In the genomic region with DNA sequence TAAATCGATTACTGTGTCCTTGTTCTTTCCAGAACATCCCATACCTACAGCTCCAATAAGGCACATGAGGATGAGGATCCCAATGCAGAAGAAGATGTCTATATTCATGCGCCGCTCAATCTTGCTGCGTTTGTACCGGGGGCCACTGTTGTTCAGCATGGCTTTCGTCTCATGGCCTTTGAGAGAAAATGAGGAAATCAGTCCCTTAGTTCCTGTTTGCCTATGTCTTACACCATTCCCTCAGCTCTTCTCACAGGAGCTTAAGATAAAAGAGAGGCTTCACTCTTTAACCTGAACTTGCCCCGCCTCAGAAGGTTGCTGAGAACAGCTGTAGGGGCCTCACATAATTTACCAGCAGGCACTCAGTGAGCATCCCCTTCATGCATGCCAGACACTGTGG, we compare ENCODE assay signal across 20 cellular contexts.
"Had no signal": no experiment of that assay in that cellular context is flagged by ENCODE, and none has a peak within 500 bp of the region (broad histone marks: within the 10 kb centered on the region; RNA-seq: fewer than 3 reads in every experiment).

No MANE protein-coding gene starts in this region.

- DNase-seq: activated CD4-positive, alpha-beta T cell treated with anti-CD3 and anti-CD28 coated beads for 4 hours; activated CD4-positive, alpha-beta T cell treated with anti-CD3 and anti-CD28 coated beads, Interleukin-2, amount 50 U/mL, for 48 hours; activated CD4-positive, CD25-positive, alpha-beta regulatory T cell; activated CD8-positive, alpha-beta memory T cell treated with anti-CD3 and anti-CD28 coated beads, Interleukin-2, amount 50 U/mL, for 48 hours; activated naive CD4-positive, alpha-beta T cell treated with anti-CD3 and anti-CD28 coated beads for 36 hours; activated naive CD8-positive, alpha-beta T cell treated with anti-CD3 and anti-CD28 coated beads, Interleukin-2, amount 10 ng/mL, durations not matched to agents 7 days and 5 days; activated T-cell treated with anti-CD3 and anti-CD28 coated beads, Interleukin-2, amount 50 U/mL, for 48 hours; amniotic stem cell; cerebellar nuclear complex; esophagus squamous epithelium; gastrocnemius medialis; left colon; ovary; spleen; stimulated activated CD4-positive, alpha-beta T cell treated with anti-CD3 and anti-CD28 coated beads, Interleukin-4, amount 100 ng/mL, for 1 hour; stimulated activated naive CD4-positive, alpha-beta T cell; testis had no signal

- H3K4me3 ChIP-seq: coronary artery, esophagus squamous epithelium, gastrocnemius medialis, ovary, prostate gland, right atrium auricular region, spleen, testis had no signal

- ATAC-seq: gastrocnemius medialis, left colon had no signal
